Comparison of ENCODE assay signal across 12 cellular contexts in the genomic region with DNA sequence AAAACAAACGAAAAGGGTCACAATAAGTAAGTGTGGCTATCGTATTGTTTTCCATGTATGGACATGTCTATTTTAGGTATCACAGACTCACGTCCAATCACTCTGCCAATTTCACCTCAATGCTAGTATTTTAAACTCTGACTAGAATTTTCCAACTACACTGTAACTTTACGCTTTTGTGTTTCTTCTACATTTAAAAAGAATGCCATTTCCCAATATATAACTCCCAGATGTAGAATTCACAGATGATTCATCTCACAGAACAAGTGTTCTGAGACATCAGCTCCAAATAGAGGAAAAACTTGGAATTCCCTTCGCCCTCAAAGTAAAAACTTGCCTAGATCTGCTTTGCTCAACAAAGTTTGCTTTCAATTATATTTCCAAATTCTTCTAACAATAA. TPM values are rescaled to one million over a fixed set of nuclear protein-coding genes. Genes with fewer than 3 reads are reported as not detected.
A peak's percentile ranks its signal among the peaks of the same experiment; 100 is the strongest.
DNase-seq lines count a peak whose midpoint lies in the region; TF ChIP-seq lines count a peak whose summit lies in the region.
"Had no signal": no experiment of that assay in that cellular context is flagged by ENCODE, and none has a peak within 500 bp of the region (broad histone marks: within the 10 kb centered on the region; RNA-seq: fewer than 3 reads in every experiment).

No MANE protein-coding gene starts in this region.

- no peaks in the 10 kb centered on the region for H3K9me3 ChIP-seq in BLaER1 treated with 17β-estradiol and CSF1 and Interleukin-3, amounts not matched to agents 10 nM and 100 nM (replicated peaks in 1 of 11)
- H3K9me3 ChIP-seq in esophagus muscularis mucosa: no peaks in the 10 kb centered on the region
- no peaks in the 10 kb centered on the region for H3K9me3 ChIP-seq in testis

- 33% methylated on average over 5 of the region's 5 CpGs for WGBS in esophagus muscularis mucosa
- WGBS in testis, 2 donors: 74 to 78% methylated on average over 5 of the region's 5 CpGs

- peak overlapping the region; percentile 71 to 97 (median 93); a peak in 21 of 22 replicates for H3K4me2 ChIP-seq in BLaER1 treated with 17β-estradiol and CSF1 and Interleukin-3, amounts not matched to agents 10 nM and 100 nM

- TF ChIP-seq CTCF in esophagus muscularis mucosa (IDR thresholded peaks at IDR 0.05): no peak
- TF ChIP-seq CTCF in testis (IDR thresholded peaks at IDR 0.05): no peak

- no peak overlapping the region for H3K4me3 ChIP-seq in BLaER1 treated with 17β-estradiol and CSF1 and Interleukin-3, amounts not matched to agents 10 nM and 100 nM
- H3K4me3 ChIP-seq in esophagus muscularis mucosa: peak overlapping the region in 1 of 4 donors; percentile 3
- H3K4me3 ChIP-seq in rectal smooth muscle tissue (ENCODE audit: low read length): no peak overlapping the region
- H3K4me3 ChIP-seq in testis: no peak overlapping the region

- no peak for TF ChIP-seq EP300 in esophagus muscularis mucosa (IDR thresholded peaks at IDR 0.05)

- intact Hi-C loops in esophagus muscularis mucosa (cut with DNase I) (no loop called here), testis (cut with DNase I; ENCODE audit: low total_unique reads) (no loop called here)

- peak overlapping the region in 9 of 11 experiments; percentile 31 to 79 (median 74); a peak in 16 of 22 replicates for H3K9ac ChIP-seq in BLaER1 treated with 17β-estradiol and CSF1 and Interleukin-3, amounts not matched to agents 10 nM and 100 nM
- no peak overlapping the region for H3K9ac ChIP-seq in rectal smooth muscle tissue (ENCODE audit: low read length)

- H3K27me3 ChIP-seq in BLaER1 treated with 17β-estradiol and CSF1 and Interleukin-3, amounts not matched to agents 10 nM and 100 nM: no peaks in the 10 kb centered on the region
- H3K27me3 ChIP-seq in esophagus muscularis mucosa (no peaks in the 10 kb centered on the region), rectal smooth muscle tissue (ENCODE audit: control insufficient read depth, insufficient read depth, low read length) (no peaks in the 10 kb centered on the region), testis (no peaks in the 10 kb centered on the region)

- DNase-seq in RPMI7951 (ENCODE audit: low read depth): peak; percentile 81
- DNase-seq in esophagus muscularis mucosa (ENCODE audit: extremely low spot score): no peak
- DNase-seq in H4 (ENCODE audit: low spot score): no peak
- no peak for DNase-seq in ecto neural progenitor cell (ENCODE audit: low spot score)
- DNase-seq in NCI-H524 (lab: John Stamatoyannopoulos, UW): no peak
- DNase-seq in testis: no peak
- DNase-seq: activated naive CD4-positive, alpha-beta T cell treated with anti-CD3 and anti-CD28 coated beads, Interleukin-2, amount 10 ng/mL, durations not matched to agents 7 days and 5 days; naive thymus-derived CD4-positive, alpha-beta T cell; NCI-H1436; stimulated activated CD4-positive, alpha-beta T cell treated with anti-CD3 and anti-CD28 coated beads, Interleukin-2, amount 100 ng/mL, for 24 hours had no signal

- H3K36me3 ChIP-seq in BLaER1 treated with 17β-estradiol and CSF1 and Interleukin-3, amounts not matched to agents 10 nM and 100 nM: no peaks in the 10 kb centered on the region
- H3K36me3 ChIP-seq in esophagus muscularis mucosa: no peaks in the 10 kb centered on the region
- no peaks in the 10 kb centered on the region for H3K36me3 ChIP-seq in rectal smooth muscle tissue (ENCODE audit: control insufficient read depth, insufficient read depth, low read length)
- no peaks in the 10 kb centered on the region for H3K36me3 ChIP-seq in testis (ENCODE audit: low read depth, missing control alignments)

- TF ChIP-seq POLR2A in esophagus muscularis mucosa (IDR thresholded peaks at IDR 0.05; ENCODE audit: low read depth) (no peak), testis (IDR thresholded peaks at IDR 0.05) (no peak)

- peak overlapping the region in 10 of 11 experiments; percentile 4 to 87 (median 80); a peak in 19 of 22 replicates for H3K27ac ChIP-seq in BLaER1 treated with 17β-estradiol and CSF1 and Interleukin-3, amounts not matched to agents 10 nM and 100 nM
- H3K27ac ChIP-seq in esophagus muscularis mucosa (replicated peaks in 1 of 4) (peak overlapping the region; percentile 86 to 99 (median 92)), rectal smooth muscle tissue (ENCODE audit: low read depth, low read length) (peak overlapping the region; percentile 90), testis (peak overlapping the region in 1 of 2 donors; percentile 29)

- H4K20me1 ChIP-seq in BLaER1 treated with 17β-estradiol and CSF1 and Interleukin-3, amounts not matched to agents 10 nM and 100 nM: peaks cover 0 to 18% (median 0%) of the 10 kb centered on the region in 11 experiments; a peak in 6 of 22 replicates

- peaks cover 86 to 100% (median 100%) of the 10 kb centered on the region in 10 experiments for H3K4me1 ChIP-seq in BLaER1 treated with 17β-estradiol and CSF1 and Interleukin-3, amounts not matched to agents 10 nM and 100 nM
- peaks cover 80 to 100% (median 100%) of the 10 kb centered on the region in 4 donors for H3K4me1 ChIP-seq in esophagus muscularis mucosa
- peaks cover 73% of the 10 kb centered on the region for H3K4me1 ChIP-seq in rectal smooth muscle tissue (ENCODE audit: control insufficient read depth, insufficient read depth, low read length)
- peaks cover 12% of the 10 kb centered on the region for H3K4me1 ChIP-seq in testis

RNA-seq across cellular contexts. Expression of a gene that starts 14.2 kb away (rescaled TPM):
- 51.9 and 56.7 TPM in 2 replicates for total RNA-seq in RPMI7951 (2014; rRNA removed; shearing (Covaris generic))
- 100 to 1,000 TPM in 3 of 4 donors, 10 to 100 TPM in 1; 95.3 to 136 (median 131) TPM for total RNA-seq in esophagus muscularis mucosa
- total RNA-seq in H4 (2014; rRNA removed; shearing (Covaris generic)): 3.2 and 5.0 TPM in 2 replicates
- 100 to 1,000 TPM in 1 of 2 donors, 10 to 100 TPM in 1; 77.9 to 107 TPM for total RNA-seq in testis
- 62.7 TPM for polyA plus RNA-seq in testis (ENCODE audit: insufficient read depth, low read depth, low replicate concordance)
